8 cellular contexts compared by ENCODE assay signal in the genomic region with DNA sequence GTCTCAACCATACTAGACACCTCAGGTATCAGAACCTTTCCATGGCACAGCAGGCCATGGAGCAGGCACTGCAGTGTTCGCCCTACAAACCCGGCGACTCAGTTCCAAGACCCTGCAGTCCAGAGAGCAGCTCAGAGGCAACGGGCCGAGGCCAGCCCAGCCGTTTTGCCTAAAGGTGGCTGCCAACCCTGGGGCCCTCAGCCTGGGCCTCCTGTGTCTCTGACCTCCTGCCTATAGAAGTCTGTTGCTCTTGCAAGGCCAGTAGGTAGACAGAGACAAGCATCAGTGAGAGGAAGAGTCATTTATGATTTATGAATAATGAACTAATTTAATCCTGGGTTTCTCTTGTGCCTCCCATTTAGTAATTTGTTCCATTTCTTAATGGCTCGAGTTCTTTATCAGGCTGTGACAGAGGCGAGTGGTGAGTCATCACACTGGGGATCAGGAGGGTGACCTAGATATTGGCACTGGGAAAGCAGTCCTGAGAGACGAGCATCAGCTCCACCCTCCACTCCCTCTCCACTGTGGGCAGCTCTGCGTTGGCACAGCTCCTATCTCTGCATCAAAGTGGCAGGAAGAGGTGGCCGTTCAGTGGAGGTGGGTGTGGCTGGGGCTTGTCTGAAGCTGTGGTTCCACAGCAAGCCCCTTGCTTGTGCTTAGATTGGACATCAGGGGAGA.
DNase-seq lines count a peak whose midpoint lies in the region; ATAC-seq and TF ChIP-seq lines count a peak whose summit lies in the region.

No MANE protein-coding gene starts in this region.

- H3K4me3 ChIP-seq in mammary epithelial cell (replicated peaks in 1 of 3; ENCODE audit: insufficient read depth in 1 of 3, low read depth in 2 of 3, low read length in 3 of 3), result no peak overlapping the region
- H3K4me3 ChIP-seq in hepatocyte, result no peak overlapping the region

- POLR2A ChIA-PET in MCF 10A (lab: Yijun Ruan, JAX), result no interaction called here

- dilution Hi-C loops in mammary epithelial cell (cut with HindIII; ENCODE audit: low sequenced_read_pairs), result no loop called here

- BruUV-seq in MCF 10A (replicated peaks; lab: Mats Ljungman, UMichigan), result no TSS peak
- BruUV-seq in mammary epithelial cell (replicated peaks; lab: Mats Ljungman, UMichigan), result no TSS peak

- H3K36me3 ChIP-seq in mammary epithelial cell (ENCODE audit: insufficient read depth, low read length) (no peaks in the 10 kb centered on the region), hepatocyte (replicated peaks; ENCODE audit: insufficient read depth, low read depth) (no peaks in the 10 kb centered on the region)

- H3K27ac ChIP-seq in mammary epithelial cell (ENCODE audit: insufficient read depth, low read depth, low read length) (no peak overlapping the region), hepatocyte (peak overlapping the region; percentile 90)

- H3K9ac ChIP-seq in mammary epithelial cell (ENCODE audit: insufficient read depth, low read length), result no peak overlapping the region

- DNase-seq in MCF 10A (ENCODE audit: unreplicated experiment) (peak; percentile 28), mammary epithelial cell (no peak), hepatocyte (ENCODE audit: low spot score) (peak; percentile 74), medulla oblongata (ENCODE audit: extremely low spot score) (no peak)
- DNase-seq in activated effector memory CD4-positive, alpha-beta T cell treated with anti-CD3 and anti-CD28 coated beads, Interleukin-2, amount 50 U/mL, for 16 hours, result peak; percentile 81
- DNase-seq in stimulated activated effector memory CD8-positive, alpha-beta T cell treated with anti-CD3 and anti-CD28 coated beads, Interleukin-12 subunit alpha, Interleukin-12 subunit beta, amount 100 ng/mL, for 72 hours (ENCODE audit: low spot score in 2 of 2), result no peak

- peak; percentile 60 for ATAC-seq in stimulated activated effector memory CD8-positive, alpha-beta T cell treated with anti-CD3 and anti-CD28 coated beads, Interleukin-12 subunit alpha, Interleukin-12 subunit beta, amount 100 ng/mL, for 72 hours
- ATAC-seq in HG02571 (IDR thresholded peaks at IDR 0.05; ENCODE audit: unreplicated experiment) (no peak), GM18517 (IDR thresholded peaks at IDR 0.05; ENCODE audit: unreplicated experiment) (no peak)

- H3K9me3 Mint-ChIP-seq in MCF 10A (ENCODE audit: unreplicated experiment), result no peaks in the 10 kb centered on the region
- H3K9me3 Mint-ChIP-seq in stimulated activated effector memory CD8-positive, alpha-beta T cell treated with anti-CD3 and anti-CD28 coated beads, Interleukin-12 subunit alpha, Interleukin-12 subunit beta, amount 100 ng/mL, for 72 hours, result no peaks in the 10 kb centered on the region

- H3K79me2 ChIP-seq in mammary epithelial cell (ENCODE audit: insufficient read depth, low read length) (no peaks in the 10 kb centered on the region), hepatocyte (no peaks in the 10 kb centered on the region)

- H2AFZ ChIP-seq in mammary epithelial cell (ENCODE audit: low read depth, low read length), result no peak overlapping the region
- no peak overlapping the region for H2AFZ ChIP-seq in hepatocyte

- TF ChIP-seq CTCF in MCF 10A (IDR thresholded peaks at IDR 0.05; ENCODE audit: unreplicated experiment) (no peak), mammary epithelial cell (conservative IDR thresholded peaks at IDR 0.05 in 1 of 2, IDR thresholded peaks at IDR 0.05 in 1 of 2; ENCODE audit: extremely low read depth in 1 of 2, insufficient read depth in 1 of 2, low read depth in 1 of 2, low read length in 2 of 2) (no peak), hepatocyte (IDR thresholded peaks at IDR 0.05; ENCODE audit: poor library complexity) (no peak)

- CTCF ChIA-PET in MCF 10A (lab: Yijun Ruan, JAX), result interaction anchor here (0.6 to 1.1 kb wide), 5 partner anchors 9 to 223 kb away, joined by 3 to 5 read pairs (median 3); no protein-coding TSS in a partner anchor
- CTCF ChIA-PET in mammary epithelial cell (lab: Charles Lee; ENCODE audit: low non-redundant PET), result no interaction called here

- no peaks in the 10 kb centered on the region for H3K9me3 ChIP-seq in mammary epithelial cell (replicated peaks; ENCODE audit: insufficient read depth, low read length)
- no peaks in the 10 kb centered on the region for H3K9me3 ChIP-seq in hepatocyte (ENCODE audit: low read depth)

- H3K4me1 ChIP-seq in mammary epithelial cell (ENCODE audit: insufficient read depth, low read length) (peaks cover 51% of the 10 kb centered on the region), hepatocyte (ENCODE audit: insufficient read depth) (peaks cover 13% of the 10 kb centered on the region)

- H3K27me3 Mint-ChIP-seq in MCF 10A (ENCODE audit: insufficient read depth, unreplicated experiment), result no peaks in the 10 kb centered on the region

- no peaks in the 10 kb centered on the region for H3K9me2 ChIP-seq in hepatocyte (replicated peaks; ENCODE audit: insufficient read depth)

- intact Hi-C loops in MCF 10A (cut with micrococcal nuclease) (no loop called here), mammary epithelial cell (cut with micrococcal nuclease) (no loop called here)

- H3K27ac Mint-ChIP-seq in MCF 10A (ENCODE audit: low read depth, unreplicated experiment), result no peak overlapping the region
- H3K27ac Mint-ChIP-seq in stimulated activated effector memory CD8-positive, alpha-beta T cell treated with anti-CD3 and anti-CD28 coated beads, Interleukin-12 subunit alpha, Interleukin-12 subunit beta, amount 100 ng/mL, for 72 hours, result peak overlapping the region; percentile 69

- H3K4me2 ChIP-seq in mammary epithelial cell (ENCODE audit: insufficient read depth, low read depth, low read length), result no peak overlapping the region
- no peak overlapping the region for H3K4me2 ChIP-seq in hepatocyte

- H3K4me1 Mint-ChIP-seq in MCF 10A (ENCODE audit: insufficient read depth, unreplicated experiment), result peaks cover 51% of the 10 kb centered on the region
- H3K4me1 Mint-ChIP-seq in stimulated activated effector memory CD8-positive, alpha-beta T cell treated with anti-CD3 and anti-CD28 coated beads, Interleukin-12 subunit alpha, Interleukin-12 subunit beta, amount 100 ng/mL, for 72 hours, result peaks cover 54% of the 10 kb centered on the region

- WGBS in mammary epithelial cell (ENCODE audit: low coverage, missing lambda C conversion rate), result 64% methylated on average over 11 of the region's 11 CpGs
- 78% methylated on average over 11 of the region's 11 CpGs for WGBS in hepatocyte (ENCODE audit: low lambda C conversion rate, missing lambda C conversion rate)

- in situ Hi-C loops in mammary epithelial cell (cut with MboI; ENCODE audit: low sequenced_read_pairs in 2 of 2), result no loop called here

- H3K36me3 Mint-ChIP-seq in MCF 10A (ENCODE audit: insufficient read depth, unreplicated experiment), result no peaks in the 10 kb centered on the region
- H3K36me3 Mint-ChIP-seq in stimulated activated effector memory CD8-positive, alpha-beta T cell treated with anti-CD3 and anti-CD28 coated beads, Interleukin-12 subunit alpha, Interleukin-12 subunit beta, amount 100 ng/mL, for 72 hours, result no peaks in the 10 kb centered on the region

- H4K20me1 ChIP-seq in mammary epithelial cell (ENCODE audit: insufficient read depth, low read length) (no peaks in the 10 kb centered on the region), hepatocyte (ENCODE audit: insufficient read depth, poor library complexity, severe bottlenecking) (no peaks in the 10 kb centered on the region)

- no peaks in the 10 kb centered on the region for H3K27me3 ChIP-seq in mammary epithelial cell (ENCODE audit: insufficient read depth, low read length)
- H3K27me3 ChIP-seq in hepatocyte, result no peaks in the 10 kb centered on the region

- no peak overlapping the region for H3K4me3 Mint-ChIP-seq in MCF 10A (ENCODE audit: unreplicated experiment)
- no peak overlapping the region for H3K4me3 Mint-ChIP-seq in stimulated activated effector memory CD8-positive, alpha-beta T cell treated with anti-CD3 and anti-CD28 coated beads, Interleukin-12 subunit alpha, Interleukin-12 subunit beta, amount 100 ng/mL, for 72 hours

Comparison
In these comparisons a context has a peak if more than half of its experiments do, and no peak if none do; other contexts are left out.
1. DNase-seq: peak in MCF 10A (single experiment), activated effector memory CD4-positive, alpha-beta T cell treated with anti-CD3 and anti-CD28 coated beads, Interleukin-2, amount 50 U/mL, for 16 hours (single experiment) and hepatocyte (single experiment); none in mammary epithelial cell (single experiment), stimulated activated effector memory CD8-positive, alpha-beta T cell treated with anti-CD3 and anti-CD28 coated beads, Interleukin-12 subunit alpha, Interleukin-12 subunit beta, amount 100 ng/mL, for 72 hours (0 of 2) and medulla oblongata (single experiment).